10 cellular contexts compared by ENCODE assay signal in the genomic region with DNA sequence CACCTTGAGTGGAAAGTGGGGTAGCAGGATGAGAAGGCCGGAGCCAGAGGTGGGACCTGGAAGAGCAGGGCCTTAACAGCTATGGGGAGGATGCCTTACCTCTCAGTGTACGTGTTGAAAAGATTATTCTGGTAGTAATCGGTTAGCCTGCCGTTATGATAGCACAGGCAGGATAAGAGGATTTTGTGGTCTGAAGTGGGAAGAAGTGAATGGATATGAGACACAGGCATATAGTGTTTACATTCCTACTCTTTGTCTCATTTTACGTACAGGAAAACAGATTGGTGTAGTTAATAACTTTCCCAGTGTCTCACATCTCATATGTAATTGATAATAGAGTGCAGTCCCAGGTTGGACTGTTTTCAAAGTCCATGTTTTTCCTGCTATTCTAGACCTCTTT.
DNase-seq lines count a peak whose midpoint lies in the region; TF ChIP-seq lines count a peak whose summit lies in the region.
"Had no signal": no experiment of that assay in that cellular context is flagged by ENCODE, and none has a peak within 500 bp of the region (broad histone marks: within the 10 kb centered on the region; RNA-seq: fewer than 3 reads in every experiment).

No MANE protein-coding gene starts in this region.

- peaks cover 0 to 24% (median 6%) of the 10 kb centered on the region in 3 donors for H3K36me3 Mint-ChIP-seq in CD8-positive, alpha-beta memory T cell

- no peaks in the 10 kb centered on the region for H3K27me3 ChIP-seq in CD8-positive, alpha-beta memory T cell (ENCODE audit: insufficient read depth, low read length, poor library complexity, severe bottlenecking)
- no peaks in the 10 kb centered on the region for H3K27me3 ChIP-seq in skeletal muscle tissue (ENCODE audit: control insufficient read depth in 3 of 3, insufficient read depth in 3 of 3, low read length in 3 of 3)
- no peaks in the 10 kb centered on the region for H3K27me3 ChIP-seq in effector memory CD4-positive, alpha-beta T cell (replicated peaks; ENCODE audit: control insufficient read depth, insufficient read depth, low read length, poor library complexity, severe bottlenecking)

- H3K36me3 ChIP-seq in CD8-positive, alpha-beta memory T cell (ENCODE audit: insufficient read depth, low read length): no peaks in the 10 kb centered on the region
- H3K36me3 ChIP-seq in skeletal muscle tissue (ENCODE audit: control insufficient read depth in 3 of 3, insufficient read depth in 3 of 3, low read length in 3 of 3): peaks cover 0 to 7% (median 0%) of the 10 kb centered on the region in 3 donors
- no peaks in the 10 kb centered on the region for H3K36me3 ChIP-seq in effector memory CD4-positive, alpha-beta T cell (ENCODE audit: control insufficient read depth, insufficient read depth, low read length)

- H3K9me3 Mint-ChIP-seq in CD8-positive, alpha-beta memory T cell: no peaks in the 10 kb centered on the region

- H3K4me1 Mint-ChIP-seq in CD8-positive, alpha-beta memory T cell: peaks cover 0 to 55% (median 43%) of the 10 kb centered on the region in 3 donors

- no peak overlapping the region for H3K27ac ChIP-seq in CD8-positive, alpha-beta memory T cell (ENCODE audit: low read depth, low read length)
- peak overlapping the region; percentile 93 for H3K27ac ChIP-seq in skeletal muscle tissue (ENCODE audit: low read depth, low read length)
- no peak overlapping the region for H3K27ac ChIP-seq in effector memory CD4-positive, alpha-beta T cell (ENCODE audit: insufficient read depth, low read length, poor library complexity, severe bottlenecking)

- CTCF ChIA-PET in CD8-positive, alpha-beta memory T cell (lab: Charles Lee): no interaction called here

- H3K4me1 ChIP-seq in CD8-positive, alpha-beta memory T cell (ENCODE audit: insufficient read depth, low read length): peaks cover 65% of the 10 kb centered on the region
- peaks cover 72 to 87% (median 79%) of the 10 kb centered on the region in 3 donors for H3K4me1 ChIP-seq in skeletal muscle tissue (ENCODE audit: control insufficient read depth in 3 of 3, insufficient read depth in 3 of 3, low read length in 3 of 3)
- H3K4me1 ChIP-seq in effector memory CD4-positive, alpha-beta T cell (ENCODE audit: control insufficient read depth, insufficient read depth, low read length, poor library complexity, severe bottlenecking): peaks cover 67% of the 10 kb centered on the region

- peak overlapping the region in 1 of 3 donors; percentile 44 for H3K9ac ChIP-seq in skeletal muscle tissue (ENCODE audit: low read depth in 1 of 3, low read length in 3 of 3)

- peak overlapping the region in 6 of 8 donors; percentile 52 to 82 (median 68) for H3K27ac Mint-ChIP-seq in CD8-positive, alpha-beta memory T cell

- no peak for TF ChIP-seq CTCF in fibroblast of pulmonary artery (IDR thresholded peaks at IDR 0.05; ENCODE audit: low read length, missing control alignments)

- POLR2A ChIA-PET in CD8-positive, alpha-beta memory T cell (lab: Charles Lee): no interaction called here

- no peaks in the 10 kb centered on the region for H3K27me3 Mint-ChIP-seq in CD8-positive, alpha-beta memory T cell

- no peak for DNase-seq in CD8-positive, alpha-beta memory T cell
- DNase-seq in NCI-H82 treated with DMSO at 0.1 percent for 48 hours (lab: John Stamatoyannopoulos, UW; ENCODE audit: unreplicated experiment) (peak; percentile 46), fibroblast of pulmonary artery (ENCODE audit: low read depth) (no peak), retina (no peak), DMS79 treated with DMSO at 0.1 percent for 48 hours (lab: John Stamatoyannopoulos, UW) (no peak), hepatic stellate cell (ENCODE audit: low spot score) (no peak)
- DNase-seq in effector memory CD4-positive, alpha-beta T cell: no peak
- DNase-seq: cortex of kidney, kidney glomerular epithelial cell had no signal

- H3K9me3 ChIP-seq in CD8-positive, alpha-beta memory T cell (ENCODE audit: low read length): no peaks in the 10 kb centered on the region
- H3K9me3 ChIP-seq in skeletal muscle tissue (ENCODE audit: control insufficient read depth in 3 of 3, low read length in 3 of 3): no peaks in the 10 kb centered on the region
- H3K9me3 ChIP-seq in effector memory CD4-positive, alpha-beta T cell (ENCODE audit: control insufficient read depth, low read length): no peaks in the 10 kb centered on the region

- H3K4me3 ChIP-seq in CD8-positive, alpha-beta memory T cell (ENCODE audit: low read length): no peak overlapping the region
- H3K4me3 ChIP-seq in fibroblast of pulmonary artery (replicated peaks; ENCODE audit: low read depth, low read length): peak overlapping the region; percentile 66
- H3K4me3 ChIP-seq in skeletal muscle tissue (ENCODE audit: low read length in 3 of 3): peak overlapping the region; percentile 30 to 83 (median 59)
- H3K4me3 ChIP-seq in effector memory CD4-positive, alpha-beta T cell (ENCODE audit: insufficient read depth, low read depth, low read length, poor library complexity, severe bottlenecking): no peak overlapping the region

- H3K4me3 Mint-ChIP-seq in CD8-positive, alpha-beta memory T cell: peak overlapping the region in 3 of 7 donors; percentile 4 to 20 (median 16)

Comparison
In these comparisons a context has a peak if more than half of its experiments do, and no peak if none do; other contexts are left out.
1. H3K4me3 ChIP-seq: peak in fibroblast of pulmonary artery (single experiment) and skeletal muscle tissue (3 of 3); none in CD8-positive, alpha-beta memory T cell (single experiment) and effector memory CD4-positive, alpha-beta T cell (single experiment).